In genomic region chr2:141199711-141200110, GRCh38 we compare ENCODE assay signal across 23 cellular contexts.
"Had no signal": no experiment of that assay in that cellular context is flagged by ENCODE, and none has a peak within 500 bp of the region (broad histone marks: within the 10 kb centered on the region; RNA-seq: fewer than 3 reads in every experiment).

No MANE protein-coding gene starts in this region.

- H3K36me3 ChIP-seq: cardiac muscle cell had no signal

- H3K9ac ChIP-seq: KMS-11 had no signal

- H3K27me3 ChIP-seq: cardiac muscle cell had no signal

- ATAC-seq: activated CD4-positive, CD25-positive, alpha-beta regulatory T cell treated with anti-CD3 and anti-CD28 coated beads, Interleukin-2, amount 50 U/mL, for 24 hours; activated CD8-positive, alpha-beta T cell treated with anti-CD3 and anti-CD28 coated beads for 36 hours; activated T-cell treated with anti-CD3 and anti-CD28 coated beads, Interleukin-2, amount 50 U/mL, for 72 hours; Panc1; Right ventricle myocardium inferior had no signal

- H3K4me3 ChIP-seq: cardiac muscle cell, SK-N-MC had no signal

- DNase-seq: activated CD4-positive, alpha-beta T cell treated with anti-CD3 and anti-CD28 coated beads for 4 hours; activated CD8-positive, alpha-beta memory T cell treated with anti-CD3 and anti-CD28 coated beads, Interleukin-2, amount 50 U/mL, for 4 hours; activated CD8-positive, alpha-beta T cell treated with anti-CD3 and anti-CD28 coated beads for 36 hours; activated gamma-delta T cell treated with Interleukin-2 at 50 U/mL for 16 hours; activated naive CD4-positive, alpha-beta T cell treated with anti-CD3 and anti-CD28 coated beads, Interleukin-2, amount 10 ng/mL, durations not matched to agents 7 days and 5 days; activated naive CD8-positive, alpha-beta T cell treated with anti-CD3 and anti-CD28 coated beads for 36 hours; activated T-cell treated with anti-CD3 and anti-CD28 coated beads, Interleukin-2, amount 50 U/mL, for 72 hours; anterior cingulate cortex; NCI-H1048; NCI-H146; NCI-H187 treated with DMSO at 0.1 percent for 48 hours; NCI-H2171; NCI-H2227 treated with DMSO at 0.1 percent for 48 hours; NCI-H526; NCI-H774; RPMI8226; SW 1271 had no signal

- H3K27ac ChIP-seq: cardiac muscle cell, KMS-11, SK-N-MC had no signal

- H3K4me2 ChIP-seq: KMS-11 had no signal
